ENCODE assay signal across 9 cellular contexts in genomic region chr4:128354205-128354821, GRCh38.
DNase-seq lines count a peak whose midpoint lies in the region; ATAC-seq and TF ChIP-seq lines count a peak whose summit lies in the region.
"Had no signal": no experiment of that assay in that cellular context is flagged by ENCODE, and none has a peak within 500 bp of the region (broad histone marks: within the 10 kb centered on the region; RNA-seq: fewer than 3 reads in every experiment).

No MANE protein-coding gene starts in this region.

- H3K14ac ChIP-seq in IMR-90 (replicated peaks; ENCODE audit: low read depth, low read length) = peak overlapping the region; percentile 51; the same call in 1 of the 2 replicates

- H3K18ac ChIP-seq in IMR-90 (ENCODE audit: low read depth, low read length) = peak overlapping the region; percentile 98
- no peak overlapping the region for H3K18ac ChIP-seq in mesendoderm (ENCODE audit: low read length)

- H3K4me2 ChIP-seq in IMR-90 (ENCODE audit: low read depth, low read length) = peak overlapping the region; percentile 75
- no peak overlapping the region for H3K4me2 ChIP-seq in mesendoderm (ENCODE audit: low read length)

- no peaks in the 10 kb centered on the region for H3K27me3 ChIP-seq in IMR-90 (ENCODE audit: control insufficient read depth, insufficient read depth, low read length)
- no peaks in the 10 kb centered on the region for H3K27me3 ChIP-seq in mesendoderm (ENCODE audit: insufficient read depth, low read length, poor library complexity)
- H3K27me3 ChIP-seq in esophagus muscularis mucosa = no peaks in the 10 kb centered on the region

- peak overlapping the region; percentile 92 for H3K4ac ChIP-seq in IMR-90 (ENCODE audit: low read depth, low read length)
- no peak overlapping the region for H3K4ac ChIP-seq in mesendoderm (ENCODE audit: low read depth, low read length)

- TF ChIP-seq POLR2A in IMR-90 (IDR thresholded peaks at IDR 0.05; ENCODE audit: low read depth, low read length) (no peak), esophagus muscularis mucosa (IDR thresholded peaks at IDR 0.05; ENCODE audit: low read depth) (no peak)

- H2BK20ac ChIP-seq in IMR-90 (ENCODE audit: low read depth, low read length) = peak overlapping the region; percentile 86

- peak overlapping the region; percentile 59 for H3K9ac ChIP-seq in IMR-90 (ENCODE audit: low read depth, low read length)
- no peak overlapping the region for H3K9ac ChIP-seq in mesendoderm (ENCODE audit: low read length)

- peak overlapping the region; percentile 91 for H3K56ac ChIP-seq in IMR-90 (ENCODE audit: extremely low read depth, insufficient read depth, low read length)
- peak overlapping the region; percentile 35 for H3K56ac ChIP-seq in mesendoderm (ENCODE audit: low read length)

- H3K36me3 Mint-ChIP-seq in chondrocyte (ENCODE audit: low read depth) = no peaks in the 10 kb centered on the region

- no peaks in the 10 kb centered on the region for H3K79me2 ChIP-seq in mesendoderm (ENCODE audit: control insufficient read depth, insufficient read depth, low read length)

- CTCF ChIA-PET in IMR-90 (lab: Yijun Ruan, JAX) = interaction anchor here (0.5 to 1.4 kb wide), 3 partner anchors 63 to 436 kb away, joined by 3 to 4 read pairs (median 3); no protein-coding TSS in a partner anchor

- POLR2A ChIA-PET in IMR-90 (lab: Charles Lee; ENCODE audit: unreplicated experiment) = no interaction called here

- no peak overlapping the region for H3K4me3 ChIP-seq in IMR-90 (ENCODE audit: insufficient read depth, low read depth, low read length)
- no peak overlapping the region for H3K4me3 ChIP-seq in mesendoderm (ENCODE audit: low read length)
- no peak overlapping the region for H3K4me3 ChIP-seq in esophagus muscularis mucosa

- H3K4me1 Mint-ChIP-seq in chondrocyte (ENCODE audit: low read depth) = peaks cover 74% of the 10 kb centered on the region

- H2BK15ac ChIP-seq in IMR-90 (ENCODE audit: low read depth, low read length) = peak overlapping the region; percentile 72; the same call in 1 of the 3 replicates
- H2BK15ac ChIP-seq in mesendoderm (replicated peaks; ENCODE audit: low read depth) = no peak overlapping the region

- H4K5ac ChIP-seq in IMR-90 (ENCODE audit: low read depth, low read length) = peak overlapping the region; percentile 97
- H4K5ac ChIP-seq in mesendoderm (ENCODE audit: low read length) = no peak overlapping the region

- H3K9me3 ChIP-seq in IMR-90 (ENCODE audit: control insufficient read depth, insufficient read depth, low read length) (peaks cover 2% of the 10 kb centered on the region; the same call in 1 of the 2 replicates), esophagus muscularis mucosa (no peaks in the 10 kb centered on the region)

- peak overlapping the region; percentile 82 for H2AK5ac ChIP-seq in IMR-90 (ENCODE audit: low read depth, low read length)
- no peak overlapping the region for H2AK5ac ChIP-seq in mesendoderm (ENCODE audit: low read length)

- peaks cover 24% of the 10 kb centered on the region for H3K9me1 ChIP-seq in IMR-90 (ENCODE audit: insufficient read depth, low read length)

- H4K20me1 ChIP-seq in IMR-90 (ENCODE audit: insufficient read depth, low read length) = 0 out of 2 replicates have a peak, but pooled peaks cover 3% of the 10 kb centered on the region

- no peak for TF ChIP-seq EP300 in esophagus muscularis mucosa (IDR thresholded peaks at IDR 0.05)

- peak overlapping the region; percentile 71 for H3K27ac Mint-ChIP-seq in chondrocyte (ENCODE audit: unreplicated experiment)

- ATAC-seq in IMR-90 (ENCODE audit: low read depth) = peak; percentile 71
- ATAC-seq: activated T-cell treated with anti-CD3 and anti-CD28 coated beads, Interleukin-2, amount 50 U/mL, for 4 hours had no signal

- peak overlapping the region; percentile 97 for H4K91ac ChIP-seq in IMR-90 (ENCODE audit: insufficient read depth, low read depth, low read length)

- H3K79me1 ChIP-seq in IMR-90 (ENCODE audit: low read depth in 1 of 2, low read length in 2 of 2) (peaks cover 5 to 20% of the 10 kb centered on the region in 2 experiments; a peak in 2 of 4 replicates), mesendoderm (ENCODE audit: low read length) (no peaks in the 10 kb centered on the region)

- TF ChIP-seq CTCF in IMR-90 (conservative IDR thresholded peaks at IDR 0.05; ENCODE audit: low read depth, low read length) = no peak
- no peak for TF ChIP-seq CTCF in chondrocyte (IDR thresholded peaks at IDR 0.05)
- no peak for TF ChIP-seq CTCF in esophagus muscularis mucosa (IDR thresholded peaks at IDR 0.05)

- H3K23ac ChIP-seq in IMR-90 (ENCODE audit: low read depth, low read length) (peak overlapping the region; percentile 61), mesendoderm (ENCODE audit: low read length) (no peak overlapping the region)

- H3K27me3 Mint-ChIP-seq in chondrocyte (ENCODE audit: low read depth) = no peaks in the 10 kb centered on the region

- in situ Hi-C loops in IMR-90 (cut with MboI; ENCODE audit: low sequenced_read_pairs) = no loop called here

- H3K27ac ChIP-seq in IMR-90 (ENCODE audit: insufficient read depth, low read length) = peak overlapping the region; percentile 99
- H3K27ac ChIP-seq in mesendoderm (ENCODE audit: low read depth, low read length) = peak overlapping the region; percentile 16
- H3K27ac ChIP-seq in esophagus muscularis mucosa (replicated peaks in 1 of 4) = peak overlapping the region in 2 of 4 donors; percentile 3 to 49

- H2BK5ac ChIP-seq in IMR-90 (ENCODE audit: low read depth, low read length, poor library complexity, severe bottlenecking) = peak overlapping the region; percentile 99
- H2BK5ac ChIP-seq in mesendoderm (ENCODE audit: low read length) = peak overlapping the region; percentile 9

- peak overlapping the region; percentile 95 for H2BK120ac ChIP-seq in IMR-90 (ENCODE audit: low read depth, low read length)
- H2BK120ac ChIP-seq in mesendoderm (ENCODE audit: low read depth, low read length) = no peak overlapping the region

- H3K4me1 ChIP-seq in IMR-90 (ENCODE audit: control insufficient read depth, insufficient read depth, low read length) = peaks cover 41% of the 10 kb centered on the region
- peaks cover 9% of the 10 kb centered on the region for H3K4me1 ChIP-seq in mesendoderm (ENCODE audit: control insufficient read depth, low read depth, low read length)
- H3K4me1 ChIP-seq in esophagus muscularis mucosa = peaks cover 17 to 38% (median 34%) of the 10 kb centered on the region in 4 donors

- no peak overlapping the region for H3K4me3 Mint-ChIP-seq in chondrocyte (ENCODE audit: unreplicated experiment)
- H3K4me3 Mint-ChIP-seq: activated T-cell treated with anti-CD3 and anti-CD28 coated beads, Interleukin-2, amount 50 U/mL, for 4 hours had no signal

- intact Hi-C loops in IMR-90 (cut with micrococcal nuclease) = loop anchor here (1.0 to 10.0 kb wide), 7 partner anchors 32 to 456 kb away; no protein-coding TSS in a partner anchor
- intact Hi-C loops in esophagus muscularis mucosa (cut with DNase I) = no loop called here

- H2AFZ ChIP-seq in IMR-90 (replicated peaks; ENCODE audit: low read length, poor library complexity) = no peak overlapping the region

- TF ChIP-seq RAD21 in IMR-90 (IDR thresholded peaks at IDR 0.05; ENCODE audit: low read length) = no peak

- no CpG with 5 or more reads among the region's 4 CpGs for WGBS in IMR-90 (ENCODE audit: extremely low coverage in 2 of 2, insufficient read length in 1 of 2), 2 experiments
- WGBS in mesendoderm (ENCODE audit: extremely low coverage, insufficient coverage, low lambda C conversion rate) = no CpG with 5 or more reads among the region's 4 CpGs
- 58% methylated on average over 4 of the region's 4 CpGs for WGBS in esophagus muscularis mucosa

- dilution Hi-C loops in IMR-90 (cut with HindIII; ENCODE audit: low sequenced_read_pairs, unreplicated experiment) = no loop called here

- peak overlapping the region; percentile 71 to 78 for H4K8ac ChIP-seq in IMR-90 (ENCODE audit: low read depth in 2 of 2, low read length in 2 of 2)
- H4K8ac ChIP-seq in mesendoderm (ENCODE audit: low read depth, low read length) = no peak overlapping the region

- peak; percentile 67 for DNase-seq in COLO668 (lab: John Stamatoyannopoulos, UW; ENCODE audit: unreplicated experiment)
- DNase-seq in IMR-90 = peak; percentile 97
- no peak for DNase-seq in chondrocyte (ENCODE audit: low spot score)
- peak; percentile 88 for DNase-seq in mesendoderm
- no peak for DNase-seq in NCI-H1694 (lab: John Stamatoyannopoulos, UW)
- DNase-seq in stimulated activated naive CD4-positive, alpha-beta T cell treated with Interleukin-2 at 50 U/mL for 16 hours (lab: John Stamatoyannopoulos, UW) = no peak
- DNase-seq in esophagus muscularis mucosa (ENCODE audit: extremely low spot score) = no peak
- no peak for DNase-seq in activated CD4-positive, CD25-positive, alpha-beta regulatory T cell treated with anti-CD3 and anti-CD28 coated beads, Interleukin-2, amount 50 U/mL, for 72 hours
- DNase-seq: activated T-cell treated with anti-CD3 and anti-CD28 coated beads, Interleukin-2, amount 50 U/mL, for 4 hours had no signal

- no TSS peak for BruUV-seq in IMR-90 (replicated peaks; lab: Mats Ljungman, UMichigan)

- no peak overlapping the region for H2AK9ac ChIP-seq in IMR-90 (replicated peaks; ENCODE audit: low read depth, low read length, poor library complexity)

- H3K36me3 ChIP-seq in IMR-90 (ENCODE audit: control insufficient read depth, insufficient read depth, low read length) (no peaks in the 10 kb centered on the region), mesendoderm (ENCODE audit: control insufficient read depth, insufficient read depth, low read length) (no peaks in the 10 kb centered on the region), esophagus muscularis mucosa (no peaks in the 10 kb centered on the region)

- no peaks in the 10 kb centered on the region for H3K9me3 Mint-ChIP-seq in chondrocyte (ENCODE audit: low read depth)
- H3K9me3 Mint-ChIP-seq: activated T-cell treated with anti-CD3 and anti-CD28 coated beads, Interleukin-2, amount 50 U/mL, for 4 hours had no signal

TF ChIP-seq in IMR-90, 13 proteins besides CTCF, POLR2A, EP300 and RAD21 (continues in another document):
- peak; percentile 39; the same call in 1 of the 2 replicates for TF ChIP-seq NFE2L2 (IDR thresholded peaks at IDR 0.05; ENCODE audit: low read depth, low read length)
- TF ChIP-seq MAZ (IDR thresholded peaks at IDR 0.05; ENCODE audit: borderline replicate concordance, low read depth, low read length) = 0 out of 2 replicates have a peak, but pooled peaks have one; percentile 9
- peak; percentile 83 for TF ChIP-seq CEBPB (IDR thresholded peaks at IDR 0.05; ENCODE audit: low read depth, low read length)
- TF ChIP-seq, protein P1, sequence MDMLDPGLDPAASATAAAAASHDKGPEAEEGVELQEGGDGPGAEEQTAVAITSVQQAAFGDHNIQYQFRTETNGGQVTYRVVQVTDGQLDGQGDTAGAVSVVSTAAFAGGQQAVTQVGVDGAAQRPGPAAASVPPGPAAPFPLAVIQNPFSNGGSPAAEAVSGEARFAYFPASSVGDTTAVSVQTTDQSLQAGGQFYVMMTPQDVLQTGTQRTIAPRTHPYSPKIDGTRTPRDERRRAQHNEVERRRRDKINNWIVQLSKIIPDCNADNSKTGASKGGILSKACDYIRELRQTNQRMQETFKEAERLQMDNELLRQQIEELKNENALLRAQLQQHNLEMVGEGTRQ (IDR thresholded peaks at IDR 0.05; ENCODE audit: low read depth, low read length) = peak; percentile 75; the same call in 1 of the 2 replicates
- no peak for TF ChIP-seq RCOR1 (IDR thresholded peaks at IDR 0.05; ENCODE audit: insufficient replicate concordance, low read length)

Comparison
In these comparisons a context has a peak if more than half of its experiments do, and no peak if none do; other contexts are left out.
1. DNase-seq: peak in COLO668 (single experiment), IMR-90 (single experiment) and mesendoderm (single experiment); none in chondrocyte (single experiment), NCI-H1694 (single experiment), stimulated activated naive CD4-positive, alpha-beta T cell treated with Interleukin-2 at 50 U/mL for 16 hours (single experiment), esophagus muscularis mucosa (single experiment) and activated CD4-positive, CD25-positive, alpha-beta regulatory T cell treated with anti-CD3 and anti-CD28 coated beads, Interleukin-2, amount 50 U/mL, for 72 hours (single experiment).